ENCODE assay signal across 1 cellular context in genomic region chr6:163637524-163637923, GRCh38.
TF ChIP-seq lines count a peak whose summit lies in the region.

No MANE protein-coding gene starts in this region.

TF ChIP-seq in GM12878, 131 proteins besides CTCF, POLR2A, EP300 and RAD21 (continued from another document):
- peak; percentile 61; the same call in 1 of the 2 replicates for TF ChIP-seq SPI1 (IDR thresholded peaks at IDR 0.05; ENCODE audit: borderline replicate concordance, insufficient read depth, low read depth, low read length)
- no peak for TF ChIP-seq E4F1 (IDR thresholded peaks at IDR 0.05; ENCODE audit: borderline replicate concordance, partially characterized antibody)
- no peak for TF ChIP-seq SP1 (IDR thresholded peaks at IDR 0.05; ENCODE audit: low read depth, low read length)
- no peak for TF ChIP-seq BACH1 (IDR thresholded peaks at IDR 0.05; ENCODE audit: borderline replicate concordance)
- TF ChIP-seq EED (IDR thresholded peaks at IDR 0.05; ENCODE audit: low read depth): peak; percentile 46; the same call in 1 of the 2 replicates
- no peak for TF ChIP-seq MAX (IDR thresholded peaks at IDR 0.05; ENCODE audit: low read depth, low read length)
- no peak for TF ChIP-seq IKZF2 (IDR thresholded peaks at IDR 0.05)
- TF ChIP-seq HDAC6 (IDR thresholded peaks at IDR 0.05; ENCODE audit: unreplicated experiment): no peak
- TF ChIP-seq REST (IDR thresholded peaks at IDR 0.05; ENCODE audit: low read depth, low read length): no peak
- no peak for TF ChIP-seq MTA3 (IDR thresholded peaks at IDR 0.05; ENCODE audit: borderline replicate concordance, low read length)
- no peak for TF ChIP-seq EGR1 (IDR thresholded peaks at IDR 0.05; ENCODE audit: borderline replicate concordance in 1 of 2, low read depth in 2 of 2, low read length in 2 of 2)
- TF ChIP-seq RELA (IDR thresholded peaks at IDR 0.05; ENCODE audit: borderline replicate concordance, partially characterized antibody): no peak
- TF ChIP-seq JUNB (IDR thresholded peaks at IDR 0.05): peak; percentile 72
- TF ChIP-seq BHLHE40 (IDR thresholded peaks at IDR 0.05; ENCODE audit: borderline replicate concordance in 1 of 2, low read depth in 2 of 2, low read length in 1 of 2): 0 out of 4 replicates have a peak, but pooled peaks of 1 of the 2 experiments have one; percentile 18
